Comparison of ENCODE assay signal across 24 cellular contexts in genomic region chr9:14962193-14962899, GRCh38. TPM values are rescaled to one million over a fixed set of nuclear protein-coding genes. Genes with fewer than 3 reads are reported as not detected.
DNase-seq lines count a peak whose midpoint lies in the region; ATAC-seq and TF ChIP-seq lines count a peak whose summit lies in the region.
"Had no signal": no experiment of that assay in that cellular context is flagged by ENCODE, and none has a peak within 500 bp of the region (broad histone marks: within the 10 kb centered on the region; RNA-seq: fewer than 3 reads in every experiment).

No MANE protein-coding gene starts in this region.

- no peak overlapping the region for H3K27ac Mint-ChIP-seq in natural killer cell
- H3K27ac Mint-ChIP-seq: activated CD4-positive, alpha-beta memory T cell treated with anti-CD3 and anti-CD28 coated beads for 36 hours; B cell; endodermal cell had no signal

- no peaks in the 10 kb centered on the region for H3K27me3 Mint-ChIP-seq in natural killer cell (ENCODE audit: low read depth in 2 of 2)
- H3K27me3 Mint-ChIP-seq: activated CD4-positive, alpha-beta memory T cell treated with anti-CD3 and anti-CD28 coated beads for 36 hours had no signal

- POLR2A ChIA-PET in HEK293 (lab: Yijun Ruan, JAX): no interaction called here

- H3K36me3 ChIP-seq in HEK293 (ENCODE audit: control insufficient read depth in 2 of 2, insufficient read depth in 1 of 2, low read length in 2 of 2) (no peaks in the 10 kb centered on the region), adipocyte (ENCODE audit: control insufficient read depth, insufficient read depth, low read length, severe bottlenecking) (no peaks in the 10 kb centered on the region)
- H3K36me3 ChIP-seq: adrenal gland, prostate gland, tibial nerve had no signal

- CTCF ChIA-PET in HEK293 (lab: Yijun Ruan, JAX): interaction anchor here (0.6 to 0.9 kb wide), 2 partner anchors 57 to 658 kb away, joined by 3 read pairs; no protein-coding TSS in a partner anchor

- H3K4me3 ChIP-seq in HEK293 (ENCODE audit: low read depth, low read length): no peak overlapping the region
- no peak overlapping the region for H3K4me3 ChIP-seq in adipocyte (ENCODE audit: low read length)
- H3K4me3 ChIP-seq in fibroblast of villous mesenchyme (ENCODE audit: low read depth, low read length): no peak overlapping the region
- H3K4me3 ChIP-seq: adrenal gland, prostate gland, tibial nerve had no signal

- in situ Hi-C loops in Caki2 (cut with HindIII; ENCODE audit: low pct_unique_long_range_greater_than_20kb, low sequenced_read_pairs): no loop called here

- no peak overlapping the region for H3K4me3 Mint-ChIP-seq in natural killer cell
- H3K4me3 Mint-ChIP-seq: activated CD4-positive, alpha-beta memory T cell treated with anti-CD3 and anti-CD28 coated beads for 36 hours; B cell; endodermal cell; naive thymus-derived CD8-positive, alpha-beta T cell had no signal

- TF ChIP-seq CTCF in HEK293 (tag by site-specific recombination; IDR thresholded peaks at IDR 0.05) (no peak), fibroblast of villous mesenchyme (IDR thresholded peaks at IDR 0.05; ENCODE audit: insufficient read depth, low read depth, low read length) (no peak), natural killer cell (IDR thresholded peaks at IDR 0.05) (no peak)

- intact Hi-C loops in natural killer cell (cut with micrococcal nuclease): no loop called here

- ATAC-seq in natural killer cell: no peak
- ATAC-seq: naive thymus-derived CD8-positive, alpha-beta T cell; Panc1 had no signal

- H3K4me1 ChIP-seq in HEK293 (ENCODE audit: control insufficient read depth, insufficient read depth, low read length): no peaks in the 10 kb centered on the region
- peaks cover 14% of the 10 kb centered on the region for H3K4me1 ChIP-seq in adipocyte (ENCODE audit: control insufficient read depth, insufficient read depth, low read length)
- H3K4me1 ChIP-seq: prostate gland had no signal

- no peak overlapping the region for H3K27ac ChIP-seq in HEK293 (ENCODE audit: extremely low read depth, low read depth, low read length)
- H3K27ac ChIP-seq: adrenal gland, prostate gland had no signal

- H3K9me3 ChIP-seq in HEK293 (ENCODE audit: control insufficient read depth, insufficient read depth, low read depth, low read length) (no peaks in the 10 kb centered on the region), adipocyte (ENCODE audit: control insufficient read depth, low read length) (no peaks in the 10 kb centered on the region)
- H3K9me3 ChIP-seq: adrenal gland, prostate gland, tibial nerve had no signal

- peaks cover 0 to 8% of the 10 kb centered on the region in 2 donors for H3K9me3 Mint-ChIP-seq in natural killer cell
- H3K9me3 Mint-ChIP-seq: activated CD4-positive, alpha-beta memory T cell treated with anti-CD3 and anti-CD28 coated beads for 36 hours; endodermal cell; naive thymus-derived CD8-positive, alpha-beta T cell had no signal

- no peaks in the 10 kb centered on the region for H3K27me3 ChIP-seq in adipocyte (replicated peaks; ENCODE audit: control insufficient read depth, insufficient read depth, low read length)
- H3K27me3 ChIP-seq: adrenal gland, tibial nerve had no signal

- peak overlapping the region; percentile 29 for H3K9ac ChIP-seq in adipocyte (ENCODE audit: low read length)

- H3K4me1 Mint-ChIP-seq in natural killer cell: no peaks in the 10 kb centered on the region
- H3K4me1 Mint-ChIP-seq: B cell had no signal

- peak; percentile 2 for DNase-seq in Caki2 (ENCODE audit: low read depth)
- DNase-seq in adipocyte (ENCODE audit: low read depth): peak; percentile 3
- peak; percentile 4 for DNase-seq in fibroblast of villous mesenchyme (ENCODE audit: low read depth)
- no peak for DNase-seq in AG20443 (ENCODE audit: low spot score)
- DNase-seq in NCI-H2029 (lab: John Stamatoyannopoulos, UW): no peak
- DNase-seq in foreskin melanocyte: no peak
- DNase-seq in natural killer cell: no peak
- DNase-seq: activated CD4-positive, alpha-beta memory T cell treated with anti-CD3 and anti-CD28 coated beads for 36 hours; adrenal gland; GF-D8; MV-4-11; naive thymus-derived CD8-positive, alpha-beta T cell; NCI-H1930; NCI-H524; stimulated activated naive CD4-positive, alpha-beta T cell; SW 1271 had no signal

- H3K36me3 Mint-ChIP-seq in natural killer cell: no peaks in the 10 kb centered on the region
- H3K36me3 Mint-ChIP-seq: activated CD4-positive, alpha-beta memory T cell treated with anti-CD3 and anti-CD28 coated beads for 36 hours; naive thymus-derived CD8-positive, alpha-beta T cell had no signal

TF ChIP-seq in HEK293, 187 proteins besides CTCF, POLR2A, EP300 and RAD21:
- no peak for TF ChIP-seq ZNF596 (tag by site-specific recombination; IDR thresholded peaks at IDR 0.05)
- peak; percentile 40 for TF ChIP-seq PRDM10 (tag by site-specific recombination; IDR thresholded peaks at IDR 0.05)

RNA-seq across cellular contexts. Expression of gene FREM1, which starts 52.1 kb away (rescaled TPM):
- not detected in 2 replicates for total RNA-seq in Caki2 (2014; rRNA removed; shearing (Covaris generic); ENCODE audit: low replicate concordance)
- total RNA-seq in fibroblast of villous mesenchyme (0.32 and 0.86 TPM in 2 replicates), natural killer cell (under 1 TPM in 1 of 3 donors, not detected in 2; 0.05 TPM)
- total RNA-seq: activated CD4-positive, alpha-beta memory T cell treated with anti-CD3 and anti-CD28 coated beads for 36 hours; activated T-helper 1 cell treated with anti-CD3 and anti-CD28 coated beads, Interleukin-12 subunit alpha, Interleukin-12 subunit beta, Interleukin-2, Interleukin-4 antibody, amounts not matched to agents 30 ng/mL and 10 ng/mL and 1 ng/mL, durations not matched to agents 14 hours and 24 hours and 36 hours; B cell; lung microvascular endothelial cell; naive thymus-derived CD8-positive, alpha-beta T cell had no signal

Comparison
In these comparisons a context has a peak if more than half of its experiments do, and no peak if none do; other contexts are left out.
1. DNase-seq: peak in Caki2 (single experiment), adipocyte (single experiment) and fibroblast of villous mesenchyme (single experiment); none in AG20443 (single experiment), NCI-H2029 (single experiment), foreskin melanocyte (single experiment) and natural killer cell (single experiment).